ENCODE assay signal across 22 cellular contexts in genomic region chr18:3214855-3215637, GRCh38.
"Had no signal": no experiment of that assay in that cellular context is flagged by ENCODE, and none has a peak within 500 bp of the region (broad histone marks: within the 10 kb centered on the region; RNA-seq: fewer than 3 reads in every experiment).

No MANE protein-coding gene starts in this region.

- H2AFZ ChIP-seq: parathyroid adenoma had no signal

- H3K4me3 ChIP-seq: body of pancreas, sigmoid colon had no signal

- DNase-seq: activated CD4-positive, alpha-beta T cell treated with anti-CD3 and anti-CD28 coated beads, Interleukin-2, amount 10 ng/mL, durations not matched to agents 7 days and 5 days; activated CD8-positive, alpha-beta T cell treated with anti-CD3 and anti-CD28 coated beads for 36 hours; activated gamma-delta T cell; activated naive CD4-positive, alpha-beta T cell treated with anti-CD3 and anti-CD28 coated beads, Interleukin-2, amount 50 U/mL, for 16 hours; activated naive CD8-positive, alpha-beta T cell treated with anti-CD3 and anti-CD28 coated beads, Interleukin-2, amount 50 U/mL, for 24 hours; body of pancreas; effector CD4-positive, alpha-beta T cell; foreskin fibroblast; hypothalamus; nephron progenitor cell; nucleus accumbens; sigmoid colon; stimulated activated CD4-positive, alpha-beta T cell treated with anti-CD3 and anti-CD28 coated beads, Interleukin-2, amount 100 ng/mL, for 48 hours; stimulated activated CD8-positive, alpha-beta memory T cell treated with anti-CD3 and anti-CD28 coated beads, Interleukin-4, amount 100 ng/mL, for 48 hours; stimulated activated naive B cell treated with anti-CD40 and anti-IgM and Interleukin-4, amounts not matched to agents 10 μg/mL and 1 μg/mL and 100 μg/mL, for 72 hours; trophoblast cell had no signal

- H3K4me1 ChIP-seq: parathyroid adenoma had no signal

- H3K9me3 Mint-ChIP-seq: activated CD4-positive, alpha-beta T cell treated with anti-CD3 and anti-CD28 coated beads, Interleukin-2, amount 10 ng/mL, durations not matched to agents 7 days and 5 days; activated CD8-positive, alpha-beta T cell treated with anti-CD3 and anti-CD28 coated beads for 36 hours; activated naive CD8-positive, alpha-beta T cell treated with anti-CD3 and anti-CD28 coated beads, Interleukin-2, amount 50 U/mL, for 24 hours; activated T-helper 1 cell treated with anti-CD3 and anti-CD28 coated beads, Interleukin-12 subunit alpha, Interleukin-12 subunit beta, Interleukin-2, Interleukin-4 antibody, amounts not matched to agents 30 ng/mL and 10 ng/mL and 1 ng/mL, durations not matched to agents 14 hours and 24 hours and 36 hours; dendritic cell treated with granulocyte-macrophage colony-stimulating factor and Interleukin-4, amounts not matched to agents 40 ng/mL and 50 ng/mL, for 4 days; stimulated activated naive B cell treated with anti-CD40 and anti-IgM and Interleukin-4, amounts not matched to agents 10 μg/mL and 1 μg/mL and 100 μg/mL, for 72 hours; T-helper 1 cell treated with Interleukin-12 subunit alpha and Interleukin-12 subunit beta and Interleukin-4 antibody, amounts not matched to agents 30 μg/mL and 1 μg/mL, for 36 hours had no signal

- H3K27me3 Mint-ChIP-seq: activated CD4-positive, alpha-beta T cell treated with anti-CD3 and anti-CD28 coated beads, Interleukin-2, amount 10 ng/mL, durations not matched to agents 7 days and 5 days; activated CD8-positive, alpha-beta T cell treated with anti-CD3 and anti-CD28 coated beads for 36 hours; activated naive CD8-positive, alpha-beta T cell treated with anti-CD3 and anti-CD28 coated beads, Interleukin-2, amount 50 U/mL, for 24 hours; dendritic cell treated with granulocyte-macrophage colony-stimulating factor and Interleukin-4, amounts not matched to agents 40 ng/mL and 50 ng/mL, for 4 days; memory B cell; stimulated activated naive B cell treated with anti-CD40 and anti-IgM and Interleukin-4, amounts not matched to agents 10 μg/mL and 1 μg/mL and 100 μg/mL, for 72 hours had no signal

- H3K27ac Mint-ChIP-seq: activated CD4-positive, alpha-beta T cell treated with anti-CD3 and anti-CD28 coated beads, Interleukin-2, amount 10 ng/mL, durations not matched to agents 7 days and 5 days; activated CD8-positive, alpha-beta T cell treated with anti-CD3 and anti-CD28 coated beads for 36 hours; activated naive CD8-positive, alpha-beta T cell treated with anti-CD3 and anti-CD28 coated beads, Interleukin-2, amount 50 U/mL, for 24 hours; activated T-helper 1 cell treated with anti-CD3 and anti-CD28 coated beads, Interleukin-12 subunit alpha, Interleukin-12 subunit beta, Interleukin-2, Interleukin-4 antibody, amounts not matched to agents 30 ng/mL and 10 ng/mL and 1 ng/mL, durations not matched to agents 14 hours and 24 hours and 36 hours; memory B cell; nephron progenitor cell; stimulated activated naive B cell treated with anti-CD40 and anti-IgM and Interleukin-4, amounts not matched to agents 10 μg/mL and 1 μg/mL and 100 μg/mL, for 72 hours; T-helper 1 cell treated with Interleukin-12 subunit alpha and Interleukin-12 subunit beta and Interleukin-4 antibody, amounts not matched to agents 30 μg/mL and 1 μg/mL, for 36 hours had no signal

- H3K9ac ChIP-seq: parathyroid adenoma had no signal

- FAIRE-seq: endometrium had no signal

- H3K9me3 ChIP-seq: body of pancreas, sigmoid colon had no signal

- H3K27me3 ChIP-seq: body of pancreas, sigmoid colon had no signal

- H3K79me2 ChIP-seq: parathyroid adenoma had no signal

- ATAC-seq: activated CD8-positive, alpha-beta T cell treated with anti-CD3 and anti-CD28 coated beads for 36 hours; activated naive CD8-positive, alpha-beta T cell treated with anti-CD3 and anti-CD28 coated beads, Interleukin-2, amount 50 U/mL, for 24 hours; body of pancreas; stimulated activated naive B cell treated with anti-CD40 and anti-IgM and Interleukin-4, amounts not matched to agents 10 μg/mL and 1 μg/mL and 100 μg/mL, for 72 hours had no signal

- H3K27ac ChIP-seq: parathyroid adenoma had no signal

- H3K4me3 Mint-ChIP-seq: activated CD4-positive, alpha-beta T cell treated with anti-CD3 and anti-CD28 coated beads, Interleukin-2, amount 10 ng/mL, durations not matched to agents 7 days and 5 days; activated CD8-positive, alpha-beta T cell treated with anti-CD3 and anti-CD28 coated beads for 36 hours; activated naive CD8-positive, alpha-beta T cell treated with anti-CD3 and anti-CD28 coated beads, Interleukin-2, amount 50 U/mL, for 24 hours; activated T-helper 1 cell treated with anti-CD3 and anti-CD28 coated beads, Interleukin-12 subunit alpha, Interleukin-12 subunit beta, Interleukin-2, Interleukin-4 antibody, amounts not matched to agents 30 ng/mL and 10 ng/mL and 1 ng/mL, durations not matched to agents 14 hours and 24 hours and 36 hours; dendritic cell treated with granulocyte-macrophage colony-stimulating factor and Interleukin-4, amounts not matched to agents 40 ng/mL and 50 ng/mL, for 4 days; memory B cell; nephron progenitor cell; stimulated activated naive B cell treated with anti-CD40 and anti-IgM and Interleukin-4, amounts not matched to agents 10 μg/mL and 1 μg/mL and 100 μg/mL, for 72 hours; T-helper 1 cell treated with Interleukin-12 subunit alpha and Interleukin-12 subunit beta and Interleukin-4 antibody, amounts not matched to agents 30 μg/mL and 1 μg/mL, for 36 hours had no signal
